31 cellular contexts compared by ENCODE assay signal in genomic region chr1:6957341-6957740, GRCh38.
"Had no signal": no experiment of that assay in that cellular context is flagged by ENCODE, and none has a peak within 500 bp of the region (broad histone marks: within the 10 kb centered on the region; RNA-seq: fewer than 3 reads in every experiment).

No MANE protein-coding gene starts in this region.

- H3K36me3 Mint-ChIP-seq: activated naive CD4-positive, alpha-beta T cell treated with anti-CD3 and anti-CD28 coated beads, Interleukin-2, amount 10 ng/mL, durations not matched to agents 7 days and 5 days; activated naive CD4-positive, alpha-beta T cell treated with anti-CD3 and anti-CD28 coated beads, Interleukin-2, amount 50 U/mL, for 72 hours; activated naive CD8-positive, alpha-beta T cell treated with anti-CD3 and anti-CD28 coated beads, Interleukin-2, amount 10 ng/mL, durations not matched to agents 7 days and 5 days; brain had no signal

- H3K4me3 Mint-ChIP-seq: activated CD4-positive, alpha-beta memory T cell treated with anti-CD3 and anti-CD28 coated beads, Interleukin-2, amount 10 ng/mL, durations not matched to agents 7 days and 5 days; activated CD4-positive, alpha-beta T cell treated with anti-CD3 and anti-CD28 coated beads, Interleukin-2, amount 10 ng/mL, durations not matched to agents 7 days and 5 days; activated naive CD4-positive, alpha-beta T cell treated with anti-CD3 and anti-CD28 coated beads, Interleukin-2, amount 10 ng/mL, durations not matched to agents 7 days and 5 days; activated naive CD8-positive, alpha-beta T cell treated with anti-CD3 and anti-CD28 coated beads, Interleukin-2, amount 10 ng/mL, durations not matched to agents 7 days and 5 days; activated T-cell treated with anti-CD3 and anti-CD28 coated beads, Interleukin-2, amount 50 U/mL, for 24 hours; activated T-cell treated with anti-CD3 and anti-CD28 coated beads, Interleukin-2, amount 50 U/mL, for 72 hours; brain; T-helper 17 cell; T-helper 2 cell treated with Interferon-gamma antibody and Interleukin-4, amounts not matched to agents 5 μg/mL and 100 μg/mL, for 36 hours had no signal

- H3K4me3 ChIP-seq: ascending aorta, breast epithelium, cardiac muscle cell, colonic mucosa, esophagus squamous epithelium, gastroesophageal sphincter had no signal

- H3K27ac ChIP-seq: ascending aorta, breast epithelium, cardiac muscle cell, colonic mucosa, epithelial cell of prostate, esophagus squamous epithelium, gastroesophageal sphincter had no signal

- H3K4me1 ChIP-seq: breast epithelium, colonic mucosa had no signal

- H3K9me3 ChIP-seq: ascending aorta, breast epithelium, colonic mucosa, esophagus squamous epithelium, gastroesophageal sphincter had no signal

- DNase-seq: activated CD4-positive, alpha-beta memory T cell treated with anti-CD3 and anti-CD28 coated beads, Interleukin-2, amount 10 ng/mL, durations not matched to agents 7 days and 5 days; activated CD4-positive, alpha-beta T cell treated with anti-CD3 and anti-CD28 coated beads for 1 hour; activated CD4-positive, alpha-beta T cell treated with anti-CD3 and anti-CD28 coated beads for 4 hours; activated CD4-positive, alpha-beta T cell treated with anti-CD3 and anti-CD28 coated beads, Interleukin-2, amount 10 ng/mL, durations not matched to agents 7 days and 5 days; activated CD4-positive, alpha-beta T cell treated with anti-CD3 and anti-CD28 coated beads, Interleukin-2, amount 50 U/mL, for 4 hours; activated CD8-positive, alpha-beta memory T cell treated with anti-CD3 and anti-CD28 coated beads, Interleukin-2, amount 50 U/mL, for 48 hours; activated gamma-delta T cell; activated naive CD4-positive, alpha-beta T cell; activated naive CD4-positive, alpha-beta T cell treated with anti-CD3 and anti-CD28 coated beads, Interleukin-2, amount 10 ng/mL, durations not matched to agents 7 days and 5 days; activated naive CD8-positive, alpha-beta T cell treated with anti-CD3 and anti-CD28 coated beads, Interleukin-2, amount 10 ng/mL, durations not matched to agents 7 days and 5 days; activated T-cell treated with anti-CD3 and anti-CD28 coated beads for 4 hours; activated T-cell treated with anti-CD3 and anti-CD28 coated beads, Interleukin-2, amount 50 U/mL, for 24 hours; activated T-cell treated with anti-CD3 and anti-CD28 coated beads, Interleukin-2, amount 50 U/mL, for 72 hours; central memory CD4-positive, alpha-beta T cell; cerebellar nuclear complex; colonic mucosa; effector CD8-positive, alpha-beta T cell; esophagus squamous epithelium; foreskin melanocyte; head of caudate nucleus; T-helper 1 cell; T-helper 17 cell; T1000 had no signal

- H3K27me3 Mint-ChIP-seq: brain had no signal

- H3K27ac Mint-ChIP-seq: activated CD4-positive, alpha-beta memory T cell treated with anti-CD3 and anti-CD28 coated beads, Interleukin-2, amount 10 ng/mL, durations not matched to agents 7 days and 5 days; activated CD4-positive, alpha-beta T cell treated with anti-CD3 and anti-CD28 coated beads, Interleukin-2, amount 10 ng/mL, durations not matched to agents 7 days and 5 days; activated naive CD4-positive, alpha-beta T cell treated with anti-CD3 and anti-CD28 coated beads, Interleukin-2, amount 10 ng/mL, durations not matched to agents 7 days and 5 days; activated naive CD4-positive, alpha-beta T cell treated with anti-CD3 and anti-CD28 coated beads, Interleukin-2, amount 50 U/mL, for 72 hours; activated naive CD8-positive, alpha-beta T cell treated with anti-CD3 and anti-CD28 coated beads, Interleukin-2, amount 10 ng/mL, durations not matched to agents 7 days and 5 days; activated T-cell treated with anti-CD3 and anti-CD28 coated beads, Interleukin-2, amount 50 U/mL, for 24 hours; activated T-cell treated with anti-CD3 and anti-CD28 coated beads, Interleukin-2, amount 50 U/mL, for 72 hours; T-helper 17 cell; T-helper 2 cell treated with Interferon-gamma antibody and Interleukin-4, amounts not matched to agents 5 μg/mL and 100 μg/mL, for 36 hours had no signal

- H3K36me3 ChIP-seq: ascending aorta, breast epithelium, cardiac muscle cell, colonic mucosa, esophagus squamous epithelium, gastroesophageal sphincter had no signal

- ATAC-seq: activated naive CD4-positive, alpha-beta T cell treated with anti-CD3 and anti-CD28 coated beads, Interleukin-2, amount 50 U/mL, for 72 hours; activated T-cell treated with anti-CD3 and anti-CD28 coated beads, Interleukin-2, amount 50 U/mL, for 72 hours; gastroesophageal sphincter; T-helper 17 cell had no signal

- H3K4me1 Mint-ChIP-seq: activated CD4-positive, alpha-beta memory T cell treated with anti-CD3 and anti-CD28 coated beads, Interleukin-2, amount 10 ng/mL, durations not matched to agents 7 days and 5 days; activated CD4-positive, alpha-beta T cell treated with anti-CD3 and anti-CD28 coated beads, Interleukin-2, amount 10 ng/mL, durations not matched to agents 7 days and 5 days; activated naive CD8-positive, alpha-beta T cell treated with anti-CD3 and anti-CD28 coated beads, Interleukin-2, amount 10 ng/mL, durations not matched to agents 7 days and 5 days; T-helper 17 cell had no signal

- H3K9me3 Mint-ChIP-seq: activated CD4-positive, alpha-beta memory T cell treated with anti-CD3 and anti-CD28 coated beads, Interleukin-2, amount 10 ng/mL, durations not matched to agents 7 days and 5 days; activated CD4-positive, alpha-beta T cell treated with anti-CD3 and anti-CD28 coated beads, Interleukin-2, amount 10 ng/mL, durations not matched to agents 7 days and 5 days; activated naive CD4-positive, alpha-beta T cell treated with anti-CD3 and anti-CD28 coated beads, Interleukin-2, amount 10 ng/mL, durations not matched to agents 7 days and 5 days; activated naive CD4-positive, alpha-beta T cell treated with anti-CD3 and anti-CD28 coated beads, Interleukin-2, amount 50 U/mL, for 72 hours; activated naive CD8-positive, alpha-beta T cell treated with anti-CD3 and anti-CD28 coated beads, Interleukin-2, amount 10 ng/mL, durations not matched to agents 7 days and 5 days; activated T-cell treated with anti-CD3 and anti-CD28 coated beads, Interleukin-2, amount 50 U/mL, for 24 hours; activated T-cell treated with anti-CD3 and anti-CD28 coated beads, Interleukin-2, amount 50 U/mL, for 72 hours; T-helper 2 cell treated with Interferon-gamma antibody and Interleukin-4, amounts not matched to agents 5 μg/mL and 100 μg/mL, for 36 hours had no signal
